11 cellular contexts compared by ENCODE assay signal in genomic region chr20:37305079-37305478, GRCh38. TPM values are rescaled to one million over a fixed set of nuclear protein-coding genes. Genes with fewer than 3 reads are reported as not detected.
"Had no signal": no experiment of that assay in that cellular context is flagged by ENCODE, and none has a peak within 500 bp of the region (broad histone marks: within the 10 kb centered on the region; RNA-seq: fewer than 3 reads in every experiment).

No MANE protein-coding gene starts in this region.

- H3K4me3 Mint-ChIP-seq: activated naive CD8-positive, alpha-beta T cell treated with anti-CD3 and anti-CD28 coated beads for 36 hours; naive thymus-derived CD8-positive, alpha-beta T cell had no signal

- H3K9me3 ChIP-seq: esophagus squamous epithelium, upper lobe of right lung had no signal

- DNase-seq: activated effector memory CD4-positive, alpha-beta T cell treated with anti-CD3 and anti-CD28 coated beads, Interleukin-2, amount 50 U/mL, for 16 hours; activated naive CD8-positive, alpha-beta T cell treated with anti-CD3 and anti-CD28 coated beads for 36 hours; esophagus squamous epithelium; foreskin fibroblast; left cardiac atrium; naive thymus-derived CD8-positive, alpha-beta T cell; right cardiac atrium; T-helper 2 cell; upper lobe of right lung had no signal

- H3K4me3 ChIP-seq: esophagus squamous epithelium, lung, smooth muscle cell, upper lobe of right lung had no signal

- H3K27me3 Mint-ChIP-seq: activated naive CD8-positive, alpha-beta T cell treated with anti-CD3 and anti-CD28 coated beads for 36 hours; naive thymus-derived CD8-positive, alpha-beta T cell had no signal

- H3K27ac Mint-ChIP-seq: activated naive CD8-positive, alpha-beta T cell treated with anti-CD3 and anti-CD28 coated beads for 36 hours had no signal

- H3K9me3 Mint-ChIP-seq: activated naive CD8-positive, alpha-beta T cell treated with anti-CD3 and anti-CD28 coated beads for 36 hours; naive thymus-derived CD8-positive, alpha-beta T cell had no signal

- H3K27ac ChIP-seq: upper lobe of right lung had no signal

- ATAC-seq: left cardiac atrium; naive thymus-derived CD8-positive, alpha-beta T cell; right cardiac atrium; upper lobe of right lung had no signal

- H3K27me3 ChIP-seq: esophagus squamous epithelium, upper lobe of right lung had no signal

RNA-seq across cellular contexts. Expression of gene GHRH, which starts 43.5 kb away (rescaled TPM):
- polyA plus RNA-seq: lung; naive thymus-derived CD8-positive, alpha-beta T cell; smooth muscle cell had no signal
